In genomic region chr20:33211817-33212424, GRCh38 we compare ENCODE assay signal across 1 cellular context.
TF ChIP-seq lines count a peak whose summit lies in the region.

No MANE protein-coding gene starts in this region.

TF ChIP-seq in WTC11, 78 proteins besides CTCF, POLR2A, EP300 and RAD21 (continued from another document):
- TF ChIP-seq AR (CRISPR knock-in tag; IDR thresholded peaks at IDR 0.05) (no peak), ETV6 (CRISPR knock-in tag; IDR thresholded peaks at IDR 0.05) (no peak)
